Comparison of ENCODE assay signal across 2 cellular contexts in genomic region chr17:45423304-45423703, GRCh38.
A peak's percentile ranks its signal among the peaks of the same experiment; 100 is the strongest.
TF ChIP-seq lines count a peak whose summit lies in the region.

No MANE protein-coding gene starts in this region.

TF ChIP-seq in HepG2, 621 proteins besides CTCF, POLR2A, EP300 and RAD21:
- TF ChIP-seq IRF1 (CRISPR knock-in tag; IDR thresholded peaks at IDR 0.05; ENCODE audit: low read depth), result no peak
- TF ChIP-seq CREB1 (IDR thresholded peaks at IDR 0.05), result no peak
- TF ChIP-seq CREB1 (CRISPR knock-in tag; IDR thresholded peaks at IDR 0.05), result no peak
- no peak for TF ChIP-seq ZBTB10 (CRISPR knock-in tag; IDR thresholded peaks at IDR 0.05; ENCODE audit: borderline replicate concordance)
- TF ChIP-seq ZNF609 (CRISPR knock-in tag; IDR thresholded peaks at IDR 0.05; ENCODE audit: borderline replicate concordance), result no peak
- peak; percentile 47; the same call in 1 of the 2 replicates for TF ChIP-seq ZMYM3 (CRISPR knock-in tag; IDR thresholded peaks at IDR 0.05)
- TF ChIP-seq ZFP36 (IDR thresholded peaks at IDR 0.05; ENCODE audit: borderline replicate concordance, low read depth, low read length, partially characterized antibody), result peak; percentile 89
- no peak for TF ChIP-seq ZNF317 (CRISPR knock-in tag; IDR thresholded peaks at IDR 0.05)
- no peak for TF ChIP-seq PCBP2 (optimal IDR thresholded peaks at IDR 0.05; ENCODE audit: low read depth, low read length, poor library complexity, severe bottlenecking)
- no peak for TF ChIP-seq HMG20B (CRISPR knock-in tag; conservative IDR thresholded peaks at IDR 0.05)
- no peak for TF ChIP-seq NAIF1 (CRISPR knock-in tag; IDR thresholded peaks at IDR 0.05; ENCODE audit: borderline replicate concordance)

TF ChIP-seq in K562, 482 proteins besides CTCF, POLR2A, EP300 and RAD21:
- TF ChIP-seq NR4A1 (CRISPR knock-in tag; IDR thresholded peaks at IDR 0.05) (no peak), NR4A1 (tag; IDR thresholded peaks at IDR 0.05) (no peak), RBM25 (IDR thresholded peaks at IDR 0.05; ENCODE audit: low read depth, low read length, severe bottlenecking) (peak; percentile 48), SRF (CRISPR knock-in tag; IDR thresholded peaks at IDR 0.05) (no peak), SUPT5H (IDR thresholded peaks at IDR 0.05) (no peak), SMARCE1 (IDR thresholded peaks at IDR 0.05) (no peak), CBFA2T3 (IDR thresholded peaks at IDR 0.05) (no peak), MLX (CRISPR knock-in tag; conservative IDR thresholded peaks at IDR 0.05) (no peak), ZNF316 (IDR thresholded peaks at IDR 0.05) (peak; percentile 50), CHD4 (IDR thresholded peaks at IDR 0.05; ENCODE audit: insufficient read depth, insufficient replicate concordance, low read depth, low read length, poor library complexity, severe bottlenecking) (peak; percentile 39), BCOR (IDR thresholded peaks at IDR 0.05) (peak; percentile 47), ETV5 (CRISPR knock-in tag; IDR thresholded peaks at IDR 0.05; ENCODE audit: low read depth) (no peak), ZNF766 (CRISPR knock-in tag; conservative IDR thresholded peaks at IDR 0.05) (no peak), DLX4 (CRISPR knock-in tag; IDR thresholded peaks at IDR 0.05) (no peak), ZFP36 (IDR thresholded peaks at IDR 0.05; ENCODE audit: low read depth, low read length, partially characterized antibody) (peak; percentile 95)
